In genomic region chr9:20791682-20792081, GRCh38 we compare ENCODE assay signal across 2 cellular contexts.
TF ChIP-seq lines count a peak whose summit lies in the region.

No MANE protein-coding gene starts in this region.

TF ChIP-seq in HepG2, 621 proteins besides CTCF, POLR2A, EP300 and RAD21 (continued from another document):
- TF ChIP-seq ZNF574 (CRISPR knock-in tag; IDR thresholded peaks at IDR 0.05) (no peak), GLMP (CRISPR knock-in tag; IDR thresholded peaks at IDR 0.05; ENCODE audit: borderline replicate concordance) (no peak), ZNF577 (CRISPR knock-in tag; IDR thresholded peaks at IDR 0.05; ENCODE audit: borderline replicate concordance, low read depth) (no peak), REXO4 (CRISPR knock-in tag; IDR thresholded peaks at IDR 0.05; ENCODE audit: borderline replicate concordance) (no peak)

TF ChIP-seq in IMR-90, 13 proteins besides CTCF, POLR2A, EP300 and RAD21 (continued from another document):
- 0 out of 2 replicates have a peak, but pooled peaks have one; percentile 33 for TF ChIP-seq MAFK (IDR thresholded peaks at IDR 0.05; ENCODE audit: low read depth, low read length)
